ENCODE assay signal across 8 cellular contexts in the genomic region with DNA sequence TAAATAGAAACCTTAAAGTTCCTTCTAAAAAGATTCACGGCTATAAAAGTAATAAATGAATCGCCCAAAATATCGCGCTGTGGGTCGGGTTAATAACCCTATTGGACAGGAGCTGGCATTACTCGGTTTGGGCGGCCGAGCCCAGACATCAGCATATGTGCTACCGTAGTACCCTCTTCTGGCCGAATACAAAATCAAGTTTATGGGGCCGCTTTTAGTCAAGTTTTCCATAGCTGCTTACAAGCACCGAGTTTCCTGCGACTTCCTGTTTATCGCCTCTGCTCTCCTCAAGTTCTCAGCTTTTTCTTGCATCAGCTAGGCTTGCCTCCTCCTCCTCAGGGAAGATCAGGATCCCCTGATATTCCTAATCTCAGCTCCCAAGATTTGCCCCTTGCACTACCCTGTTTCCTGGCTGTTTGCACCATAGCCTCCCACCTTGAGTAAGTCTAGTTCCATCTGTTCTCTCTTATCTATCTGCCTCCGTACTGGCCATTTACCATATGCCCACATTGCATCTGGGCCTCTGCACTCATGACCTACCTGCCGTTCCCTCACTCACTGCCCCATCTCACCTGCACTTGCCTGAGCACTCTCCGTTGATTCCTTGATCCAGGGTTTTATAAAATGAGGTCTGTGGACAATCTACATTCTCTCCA. TPM values are rescaled to one million over a fixed set of nuclear protein-coding genes. Genes with fewer than 3 reads are reported as not detected.
DNase-seq lines count a peak whose midpoint lies in the region; ATAC-seq lines count a peak whose summit lies in the region.

No MANE protein-coding gene starts in this region.

- peaks cover 0 to 2% (median 0%) of the 10 kb centered on the region in 7 donors for H3K9me3 Mint-ChIP-seq in CD4-positive, CD25-positive, alpha-beta regulatory T cell
- no peaks in the 10 kb centered on the region for H3K9me3 Mint-ChIP-seq in naive B cell

- peaks cover 2% of the 10 kb centered on the region for H3K27me3 ChIP-seq in CD4-positive, CD25-positive, alpha-beta regulatory T cell (ENCODE audit: control insufficient read depth, insufficient read depth, low read length)

- H3K27ac Mint-ChIP-seq in CD4-positive, CD25-positive, alpha-beta regulatory T cell = peak overlapping the region in 2 of 3 donors; percentile 26 to 57
- H3K27ac Mint-ChIP-seq in naive B cell = peak overlapping the region in 5 of 6 donors; percentile 21 to 79 (median 56)

- peaks cover 8% of the 10 kb centered on the region for H3K36me3 Mint-ChIP-seq in CD4-positive, CD25-positive, alpha-beta regulatory T cell
- no peaks in the 10 kb centered on the region for H3K36me3 Mint-ChIP-seq in naive B cell

- peaks cover 6% of the 10 kb centered on the region for H3K27me3 Mint-ChIP-seq in CD4-positive, CD25-positive, alpha-beta regulatory T cell
- H3K27me3 Mint-ChIP-seq in naive B cell = no peaks in the 10 kb centered on the region

- peak overlapping the region in 3 of 4 donors; percentile 40 to 66 (median 43) for H3K4me3 Mint-ChIP-seq in CD4-positive, CD25-positive, alpha-beta regulatory T cell
- H3K4me3 Mint-ChIP-seq in naive B cell = peak overlapping the region; percentile 22 to 86 (median 74)

- H3K4me1 ChIP-seq in CD4-positive, CD25-positive, alpha-beta regulatory T cell (ENCODE audit: control insufficient read depth, insufficient read depth, low read length, poor library complexity, severe bottlenecking) = peaks cover 5% of the 10 kb centered on the region

- H3K4me1 Mint-ChIP-seq in CD4-positive, CD25-positive, alpha-beta regulatory T cell = peaks cover 0 to 13% (median 8%) of the 10 kb centered on the region in 4 donors
- peaks cover 15 to 24% (median 20%) of the 10 kb centered on the region in 3 donors for H3K4me1 Mint-ChIP-seq in naive B cell

- peak overlapping the region; percentile 9 for H3K4me3 ChIP-seq in CD4-positive, CD25-positive, alpha-beta regulatory T cell (ENCODE audit: low read depth, low read length)

- H3K9me3 ChIP-seq in CD4-positive, CD25-positive, alpha-beta regulatory T cell (ENCODE audit: control insufficient read depth in 2 of 2, low read length in 2 of 2) = no peaks in the 10 kb centered on the region

- H3K27ac ChIP-seq in CD4-positive, CD25-positive, alpha-beta regulatory T cell (ENCODE audit: insufficient read depth, low read length, poor library complexity, severe bottlenecking) = no peak overlapping the region

- peak; percentile 65 to 73 for ATAC-seq in CD4-positive, CD25-positive, alpha-beta regulatory T cell (ENCODE audit: low read depth in 2 of 2)
- ATAC-seq in GM19035 (IDR thresholded peaks at IDR 0.05; ENCODE audit: unreplicated experiment) = peak; percentile 85
- peak; percentile 73 for ATAC-seq in HG03095 (IDR thresholded peaks at IDR 0.05; ENCODE audit: unreplicated experiment)
- peak; percentile 92 for ATAC-seq in naive B cell (ENCODE audit: low read depth in 2 of 2)

- no peaks in the 10 kb centered on the region for H3K36me3 ChIP-seq in CD4-positive, CD25-positive, alpha-beta regulatory T cell (ENCODE audit: control insufficient read depth, insufficient read depth, low read length)

- peak in 1 of 3 donors; percentile 63 for DNase-seq in CD4-positive, CD25-positive, alpha-beta regulatory T cell
- DNase-seq in OCI-M1 (lab: John Stamatoyannopoulos, UW) (peak; percentile 92), naive B cell (peak; percentile 49), NCI-H187 treated with DMSO at 0.1 percent for 48 hours (lab: John Stamatoyannopoulos, UW) (no peak), NCI-H2196 (lab: John Stamatoyannopoulos, UW; ENCODE audit: unreplicated experiment) (no peak)
- peak; percentile 78 for DNase-seq in activated effector memory CD4-positive, alpha-beta T cell treated with anti-CD3 and anti-CD28 coated beads, Interleukin-2, amount 50 U/mL, for 16 hours

RNA-seq across cellular contexts. Expression of gene SLC35F5, which starts 56.1 kb away (rescaled TPM):
- 31.6 TPM for total RNA-seq in CD4-positive, CD25-positive, alpha-beta regulatory T cell
- polyA plus RNA-seq in CD4-positive, CD25-positive, alpha-beta regulatory T cell = 1 to 10 TPM; 3.5 to 7.3 (median 5.2) TPM
- polyA plus RNA-seq in naive B cell (ENCODE audit: low read depth in 6 of 6) = 10 to 100 TPM in 3 of 6 donors, 1 to 10 TPM in 3; 1.1 to 15.1 (median 10.8) TPM

Comparison
In these comparisons a context has a peak if more than half of its experiments do, and no peak if none do; other contexts are left out.
1. DNase-seq: peak in OCI-M1 (single experiment), activated effector memory CD4-positive, alpha-beta T cell treated with anti-CD3 and anti-CD28 coated beads, Interleukin-2, amount 50 U/mL, for 16 hours (single experiment) and naive B cell (single experiment); none in NCI-H187 treated with DMSO at 0.1 percent for 48 hours (single experiment) and NCI-H2196 (single experiment).
2. Peak in every context shown above with its lines, with median percentiles within 50 percentile points of each other: ATAC-seq.